In the genomic region with DNA sequence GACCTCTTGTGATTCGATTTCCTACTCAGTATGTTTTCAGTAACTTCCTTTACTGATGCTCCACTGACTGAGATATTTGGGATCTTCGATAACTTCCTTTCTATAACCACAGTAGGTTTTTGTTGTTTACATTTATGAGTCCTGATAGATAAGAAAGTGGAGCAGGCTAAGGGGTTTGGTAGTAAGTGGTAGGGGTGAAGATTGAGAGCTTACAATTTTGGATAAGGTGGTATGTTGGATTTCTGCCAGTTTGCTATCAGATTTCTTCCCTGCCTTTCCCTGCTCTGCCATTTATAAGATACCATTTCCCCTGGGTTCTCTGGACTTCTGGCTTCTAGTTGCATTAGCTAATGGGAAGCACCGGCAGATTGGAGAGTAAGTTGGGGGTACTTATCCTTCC, we compare ENCODE assay signal across 25 cellular contexts.
"Had no signal": no experiment of that assay in that cellular context is flagged by ENCODE, and none has a peak within 500 bp of the region (broad histone marks: within the 10 kb centered on the region; RNA-seq: fewer than 3 reads in every experiment).

No MANE protein-coding gene starts in this region.

- H3K36me3 Mint-ChIP-seq: activated CD8-positive, alpha-beta memory T cell treated with anti-CD3 and anti-CD28 coated beads, Interleukin-2, amount 10 ng/mL, durations not matched to agents 7 days and 5 days; activated naive CD4-positive, alpha-beta T cell treated with anti-CD3 and anti-CD28 coated beads, Interleukin-2, amount 50 U/mL, for 24 hours; natural killer cell; stimulated activated naive B cell treated with anti-CD40 and anti-IgM and Interleukin-4, amounts not matched to agents 10 μg/mL and 1 μg/mL and 100 μg/mL, for 72 hours had no signal

- H3K4me1 ChIP-seq: esophagus muscularis mucosa, left lung, lower lobe of right lung, suprapubic skin, tibial artery had no signal

- H3K27ac Mint-ChIP-seq: activated B cell treated with CpG ODN at 0.5 μM for 24 hours; activated CD4-positive, alpha-beta T cell treated with anti-CD3 and anti-CD28 coated beads for 36 hours; activated CD8-positive, alpha-beta memory T cell treated with anti-CD3 and anti-CD28 coated beads, Interleukin-2, amount 10 ng/mL, durations not matched to agents 7 days and 5 days; activated CD8-positive, alpha-beta T cell treated with anti-CD3 and anti-CD28 coated beads, Interleukin-2, amount 10 ng/mL, durations not matched to agents 7 days and 5 days; activated naive CD4-positive, alpha-beta T cell treated with anti-CD3 and anti-CD28 coated beads, Interleukin-2, amount 50 U/mL, for 24 hours; activated naive CD8-positive, alpha-beta T cell treated with anti-CD3 and anti-CD28 coated beads, Interleukin-2, amount 50 U/mL, for 24 hours; activated T-helper 2 cell treated with anti-CD3 and anti-CD28 coated beads, Interferon-gamma antibody, Interleukin-2, Interleukin-4, amounts not matched to agents 10 μg/mL and 5 μg/mL and 100 μg/mL, durations not matched to agents 14 hours and 24 hours and 36 hours; dendritic cell treated with granulocyte-macrophage colony-stimulating factor and Interleukin-4, amounts not matched to agents 40 ng/mL and 50 ng/mL, for 4 days; natural killer cell; stimulated activated naive B cell treated with anti-CD40 and anti-IgM and Interleukin-4, amounts not matched to agents 10 μg/mL and 1 μg/mL and 100 μg/mL, for 72 hours had no signal

- H3K9me3 Mint-ChIP-seq: activated B cell treated with CpG ODN at 0.5 μM for 24 hours; activated naive CD4-positive, alpha-beta T cell treated with anti-CD3 and anti-CD28 coated beads, Interleukin-2, amount 50 U/mL, for 24 hours; activated naive CD8-positive, alpha-beta T cell treated with anti-CD3 and anti-CD28 coated beads, Interleukin-2, amount 50 U/mL, for 24 hours; activated T-helper 2 cell treated with anti-CD3 and anti-CD28 coated beads, Interferon-gamma antibody, Interleukin-2, Interleukin-4, amounts not matched to agents 10 μg/mL and 5 μg/mL and 100 μg/mL, durations not matched to agents 14 hours and 24 hours and 36 hours; dendritic cell treated with granulocyte-macrophage colony-stimulating factor and Interleukin-4, amounts not matched to agents 40 ng/mL and 50 ng/mL, for 4 days; natural killer cell; stimulated activated naive B cell treated with anti-CD40 and anti-IgM and Interleukin-4, amounts not matched to agents 10 μg/mL and 1 μg/mL and 100 μg/mL, for 72 hours had no signal

- H3K36me3 ChIP-seq: esophagus muscularis mucosa, left lung, lower lobe of right lung, suprapubic skin, tibial artery had no signal

- H3K27me3 ChIP-seq: left lung, suprapubic skin, tibial artery had no signal

- H3K4me1 Mint-ChIP-seq: activated B cell treated with CpG ODN at 0.5 μM for 24 hours; activated CD4-positive, alpha-beta T cell treated with anti-CD3 and anti-CD28 coated beads for 36 hours; activated naive CD4-positive, alpha-beta T cell treated with anti-CD3 and anti-CD28 coated beads, Interleukin-2, amount 50 U/mL, for 24 hours; activated naive CD8-positive, alpha-beta T cell treated with anti-CD3 and anti-CD28 coated beads, Interleukin-2, amount 50 U/mL, for 24 hours; natural killer cell; stimulated activated naive B cell treated with anti-CD40 and anti-IgM and Interleukin-4, amounts not matched to agents 10 μg/mL and 1 μg/mL and 100 μg/mL, for 72 hours had no signal

- H3K27ac ChIP-seq: esophagus muscularis mucosa, left lung, lower lobe of right lung, suprapubic skin, tibial artery had no signal

- H3K4me3 Mint-ChIP-seq: activated B cell treated with CpG ODN at 0.5 μM for 24 hours; activated CD4-positive, alpha-beta T cell treated with anti-CD3 and anti-CD28 coated beads for 36 hours; activated CD8-positive, alpha-beta memory T cell treated with anti-CD3 and anti-CD28 coated beads, Interleukin-2, amount 10 ng/mL, durations not matched to agents 7 days and 5 days; activated CD8-positive, alpha-beta T cell treated with anti-CD3 and anti-CD28 coated beads, Interleukin-2, amount 10 ng/mL, durations not matched to agents 7 days and 5 days; activated naive CD4-positive, alpha-beta T cell treated with anti-CD3 and anti-CD28 coated beads, Interleukin-2, amount 50 U/mL, for 24 hours; activated naive CD8-positive, alpha-beta T cell treated with anti-CD3 and anti-CD28 coated beads, Interleukin-2, amount 50 U/mL, for 24 hours; dendritic cell treated with granulocyte-macrophage colony-stimulating factor and Interleukin-4, amounts not matched to agents 40 ng/mL and 50 ng/mL, for 4 days; natural killer cell; stimulated activated naive B cell treated with anti-CD40 and anti-IgM and Interleukin-4, amounts not matched to agents 10 μg/mL and 1 μg/mL and 100 μg/mL, for 72 hours had no signal

- FAIRE-seq: islet of Langerhans had no signal

- DNase-seq: activated B cell treated with CpG ODN at 0.5 μM for 24 hours; activated CD4-positive, alpha-beta T cell treated with anti-CD3 and anti-CD28 coated beads for 36 hours; activated CD8-positive, alpha-beta memory T cell treated with anti-CD3 and anti-CD28 coated beads, Interleukin-2, amount 10 ng/mL, durations not matched to agents 7 days and 5 days; activated CD8-positive, alpha-beta T cell treated with anti-CD3 and anti-CD28 coated beads, Interleukin-2, amount 10 ng/mL, durations not matched to agents 7 days and 5 days; activated naive CD8-positive, alpha-beta T cell treated with anti-CD3 and anti-CD28 coated beads, Interleukin-2, amount 50 U/mL, for 24 hours; activated T-cell treated with anti-CD3 and anti-CD28 coated beads, Interleukin-2, amount 50 U/mL, for 48 hours; amygdala; caudate nucleus; foreskin melanocyte; left lung; lower lobe of right lung; mesenchymal stem cell; natural killer cell; posterior cingulate gyrus; right cardiac atrium; stimulated activated CD4-positive, alpha-beta T cell treated with anti-CD3 and anti-CD28 coated beads, Interleukin-15, amount 100 ng/mL, for 24 hours; stimulated activated CD4-positive, alpha-beta T cell treated with anti-CD3 and anti-CD28 coated beads, Interleukin-2, amount 100 ng/mL, for 24 hours; stimulated activated naive B cell treated with anti-CD40 and anti-IgM and Interleukin-4, amounts not matched to agents 10 μg/mL and 1 μg/mL and 100 μg/mL, for 72 hours; tibial artery had no signal

- H3K9me3 ChIP-seq: esophagus muscularis mucosa, left lung, lower lobe of right lung, suprapubic skin, tibial artery had no signal

- H3K4me3 ChIP-seq: esophagus muscularis mucosa, left lung, lower lobe of right lung, suprapubic skin, tibial artery had no signal
